Comparison of ENCODE assay signal across 20 cellular contexts in the genomic region with DNA sequence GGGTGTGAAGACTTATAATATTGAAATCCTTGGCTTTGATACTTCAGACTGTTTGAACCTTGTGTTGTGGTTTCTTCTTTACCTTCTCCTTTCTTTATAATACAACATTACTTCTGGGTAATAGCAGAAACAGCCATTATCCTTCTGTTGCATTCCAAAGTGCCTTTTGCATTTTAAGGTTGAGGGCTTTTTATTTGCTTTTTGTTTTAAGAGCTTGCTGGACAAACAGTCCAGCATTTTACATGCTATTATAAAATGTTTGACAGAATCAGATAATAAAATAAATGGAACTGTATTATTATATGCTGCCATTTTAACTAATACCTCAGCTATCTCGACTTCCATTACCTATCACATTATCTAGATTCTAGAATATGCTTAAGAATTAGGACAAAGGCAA.
"Had no signal": no experiment of that assay in that cellular context is flagged by ENCODE, and none has a peak within 500 bp of the region (broad histone marks: within the 10 kb centered on the region; RNA-seq: fewer than 3 reads in every experiment).

No MANE protein-coding gene starts in this region.

- H3K4me3 Mint-ChIP-seq: activated B cell treated with CpG ODN at 0.5 μM for 24 hours; activated CD4-positive, alpha-beta T cell treated with anti-CD3 and anti-CD28 coated beads, Interleukin-2, amount 10 ng/mL, durations not matched to agents 24 days and 14 days; activated CD8-positive, alpha-beta memory T cell treated with anti-CD3 and anti-CD28 coated beads, Interleukin-2, amount 10 ng/mL, durations not matched to agents 7 days and 5 days; activated T-cell treated with anti-CD3 and anti-CD28 coated beads, Interleukin-2, amount 50 U/mL, for 24 hours; T-helper 1 cell treated with Interleukin-12 subunit alpha and Interleukin-12 subunit beta and Interleukin-4 antibody, amounts not matched to agents 30 μg/mL and 1 μg/mL, for 36 hours had no signal

- H3K4me3 ChIP-seq: cardiac muscle cell had no signal

- H3K36me3 ChIP-seq: cardiac muscle cell had no signal

- H3K27me3 Mint-ChIP-seq: activated B cell treated with CpG ODN at 0.5 μM for 24 hours; activated CD4-positive, alpha-beta T cell treated with anti-CD3 and anti-CD28 coated beads, Interleukin-2, amount 10 ng/mL, durations not matched to agents 24 days and 14 days; activated CD8-positive, alpha-beta memory T cell treated with anti-CD3 and anti-CD28 coated beads, Interleukin-2, amount 10 ng/mL, durations not matched to agents 7 days and 5 days; activated T-cell treated with anti-CD3 and anti-CD28 coated beads, Interleukin-2, amount 50 U/mL, for 24 hours had no signal

- H3K27ac ChIP-seq: brain microvascular endothelial cell, cardiac muscle cell had no signal

- H3K27ac Mint-ChIP-seq: activated B cell treated with CpG ODN at 0.5 μM for 24 hours; activated CD4-positive, alpha-beta T cell treated with anti-CD3 and anti-CD28 coated beads, Interleukin-2, amount 10 ng/mL, durations not matched to agents 24 days and 14 days; activated CD8-positive, alpha-beta memory T cell treated with anti-CD3 and anti-CD28 coated beads, Interleukin-2, amount 10 ng/mL, durations not matched to agents 7 days and 5 days; activated T-cell treated with anti-CD3 and anti-CD28 coated beads, Interleukin-2, amount 50 U/mL, for 24 hours; T-helper 1 cell treated with Interleukin-12 subunit alpha and Interleukin-12 subunit beta and Interleukin-4 antibody, amounts not matched to agents 30 μg/mL and 1 μg/mL, for 36 hours had no signal

- ATAC-seq: activated CD8-positive, alpha-beta memory T cell treated with anti-CD3 and anti-CD28 coated beads, Interleukin-2, amount 10 ng/mL, durations not matched to agents 7 days and 5 days; activated naive CD4-positive, alpha-beta T cell treated with anti-CD3 and anti-CD28 coated beads, Interleukin-2, amount 50 U/mL, for 72 hours had no signal

- H3K27me3 ChIP-seq: brain microvascular endothelial cell, cardiac muscle cell had no signal

- DNase-seq: activated B cell treated with CpG ODN at 0.5 μM for 24 hours; activated CD4-positive, alpha-beta T cell treated with anti-CD3 and anti-CD28 coated beads for 1 hour; activated CD4-positive, alpha-beta T cell treated with anti-CD3 and anti-CD28 coated beads, Interleukin-2, amount 10 ng/mL, durations not matched to agents 24 days and 14 days; activated CD4-positive, alpha-beta T cell treated with anti-CD3 and anti-CD28 coated beads, Interleukin-2, amount 50 U/mL, for 48 hours; activated CD8-positive, alpha-beta memory T cell treated with anti-CD3 and anti-CD28 coated beads, Interleukin-2, amount 10 ng/mL, durations not matched to agents 7 days and 5 days; activated effector memory CD4-positive, alpha-beta T cell treated with anti-CD3 and anti-CD28 coated beads, Interleukin-2, amount 50 U/mL, for 16 hours; activated naive CD4-positive, alpha-beta T cell treated with Interleukin-2 at 50 U/mL for 16 hours; activated T-cell treated with anti-CD3 and anti-CD28 coated beads, Interleukin-2, amount 50 U/mL, for 24 hours; brain microvascular endothelial cell; KG1; NCI-H1092; NCI-H1930; NCI-H510A treated with DMSO at 0.1 percent for 48 hours; NCI-H69; NK-92 treated with Interleukin-12 subunit alpha and Interleukin-12 subunit beta, amount 100 ng/mL, for 24 hours; SHP77; T-helper 9 cell had no signal
